10 cellular contexts compared by ENCODE assay signal in the genomic region with DNA sequence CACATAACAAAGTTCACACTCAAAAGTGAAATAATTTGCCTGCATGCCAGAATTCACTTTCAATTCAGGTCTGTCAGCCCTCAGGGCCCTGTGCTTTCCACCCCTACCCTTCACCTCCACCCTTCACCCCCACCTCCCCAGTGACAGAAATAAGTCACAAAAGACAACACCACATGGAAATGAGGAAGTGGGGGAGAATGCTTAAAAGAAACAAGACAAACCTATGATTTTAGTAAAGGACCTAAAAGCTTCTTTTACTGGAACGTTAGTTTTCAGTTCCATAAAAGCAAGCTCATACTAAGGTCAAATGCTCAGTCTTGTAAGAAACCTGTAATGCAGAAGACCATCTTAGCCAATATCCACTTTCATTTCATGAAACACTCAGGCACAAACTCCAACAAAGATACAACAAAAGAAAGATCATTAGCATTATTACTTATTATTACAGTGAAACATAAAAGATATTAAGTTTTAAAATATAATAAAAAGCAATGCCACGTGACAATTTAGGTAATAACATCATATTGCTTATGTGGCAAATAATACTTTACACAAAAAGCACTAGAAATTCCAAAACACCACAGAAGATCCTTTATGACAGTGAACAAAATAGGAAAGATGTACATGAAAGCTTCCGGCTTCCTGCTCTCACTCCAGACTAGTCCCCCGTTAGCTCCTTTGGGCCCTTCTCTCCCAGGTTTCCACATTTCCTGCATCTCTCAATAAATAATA.
A peak's percentile ranks its signal among the peaks of the same experiment; 100 is the strongest.
DNase-seq lines count a peak whose midpoint lies in the region; ATAC-seq lines count a peak whose summit lies in the region.
"Had no signal": no experiment of that assay in that cellular context is flagged by ENCODE, and none has a peak within 500 bp of the region (broad histone marks: within the 10 kb centered on the region; RNA-seq: fewer than 3 reads in every experiment).

No MANE protein-coding gene starts in this region.

- H3K27ac Mint-ChIP-seq in stimulated activated naive CD8-positive, alpha-beta T cell treated with anti-CD3 and anti-CD28 coated beads, Interleukin-15, Interleukin-2, amounts not matched to agents 100 ng/mL and 50 ng/mL, for 24 hours = peak overlapping the region; percentile 71
- no peak overlapping the region for H3K27ac Mint-ChIP-seq in effector memory CD8-positive, alpha-beta T cell

- H3K36me3 Mint-ChIP-seq in stimulated activated naive CD8-positive, alpha-beta T cell treated with anti-CD3 and anti-CD28 coated beads, Interleukin-15, Interleukin-2, amounts not matched to agents 100 ng/mL and 50 ng/mL, for 24 hours (ENCODE audit: low read depth) = peaks cover 43% of the 10 kb centered on the region
- H3K36me3 Mint-ChIP-seq in effector memory CD8-positive, alpha-beta T cell (ENCODE audit: insufficient read depth) = no peaks in the 10 kb centered on the region

- ATAC-seq in HG02870 (IDR thresholded peaks at IDR 0.05; ENCODE audit: unreplicated experiment) = peak; percentile 90
- no peak for ATAC-seq in effector memory CD8-positive, alpha-beta T cell (replicated peaks)

- H3K4me3 Mint-ChIP-seq in stimulated activated naive CD8-positive, alpha-beta T cell treated with anti-CD3 and anti-CD28 coated beads, Interleukin-15, Interleukin-2, amounts not matched to agents 100 ng/mL and 50 ng/mL, for 24 hours = peak overlapping the region; percentile 11
- H3K4me3 Mint-ChIP-seq in effector memory CD8-positive, alpha-beta T cell = no peak overlapping the region

- DNase-seq in stimulated activated CD4-positive, alpha-beta T cell treated with anti-CD3 and anti-CD28 coated beads, Interleukin-15, amount 100 ng/mL, for 24 hours = peak; percentile 33
- DNase-seq in stimulated activated CD4-positive, alpha-beta T cell treated with anti-CD3 and anti-CD28 coated beads, Interleukin-12 subunit alpha, Interleukin-12 subunit beta, amount 100 ng/mL, for 4 hours = no peak
- DNase-seq in MV-4-11 (lab: John Stamatoyannopoulos, UW) (peak; percentile 94), DMS53 (lab: John Stamatoyannopoulos, UW) (no peak), NCI-H345 (lab: John Stamatoyannopoulos, UW) (no peak)
- DNase-seq in effector memory CD8-positive, alpha-beta T cell = no peak
- DNase-seq: SK-N-SH, upper lobe of left lung had no signal

- peaks cover 52% of the 10 kb centered on the region for H3K4me1 Mint-ChIP-seq in stimulated activated naive CD8-positive, alpha-beta T cell treated with anti-CD3 and anti-CD28 coated beads, Interleukin-15, Interleukin-2, amounts not matched to agents 100 ng/mL and 50 ng/mL, for 24 hours (ENCODE audit: low read depth)
- H3K4me1 Mint-ChIP-seq in effector memory CD8-positive, alpha-beta T cell (ENCODE audit: low read depth in 2 of 2) = peaks cover 6 to 21% of the 10 kb centered on the region in 2 donors

- H3K9me3 Mint-ChIP-seq in stimulated activated naive CD8-positive, alpha-beta T cell treated with anti-CD3 and anti-CD28 coated beads, Interleukin-15, Interleukin-2, amounts not matched to agents 100 ng/mL and 50 ng/mL, for 24 hours = peaks cover 4% of the 10 kb centered on the region
- H3K9me3 Mint-ChIP-seq in effector memory CD8-positive, alpha-beta T cell = peaks cover 0 to 1% of the 10 kb centered on the region in 2 donors

- H3K27me3 Mint-ChIP-seq in stimulated activated naive CD8-positive, alpha-beta T cell treated with anti-CD3 and anti-CD28 coated beads, Interleukin-15, Interleukin-2, amounts not matched to agents 100 ng/mL and 50 ng/mL, for 24 hours = no peaks in the 10 kb centered on the region
- H3K27me3 Mint-ChIP-seq in effector memory CD8-positive, alpha-beta T cell = no peaks in the 10 kb centered on the region

Comparison
In these comparisons a context has a peak if more than half of its experiments do, and no peak if none do; other contexts are left out.
1. DNase-seq: peak in stimulated activated CD4-positive, alpha-beta T cell treated with anti-CD3 and anti-CD28 coated beads, Interleukin-15, amount 100 ng/mL, for 24 hours (single experiment) and MV-4-11 (single experiment); none in stimulated activated CD4-positive, alpha-beta T cell treated with anti-CD3 and anti-CD28 coated beads, Interleukin-12 subunit alpha, Interleukin-12 subunit beta, amount 100 ng/mL, for 4 hours (single experiment), DMS53 (single experiment), effector memory CD8-positive, alpha-beta T cell (0 of 3) and NCI-H345 (single experiment).